ENCODE assay signal across 25 cellular contexts in the genomic region with DNA sequence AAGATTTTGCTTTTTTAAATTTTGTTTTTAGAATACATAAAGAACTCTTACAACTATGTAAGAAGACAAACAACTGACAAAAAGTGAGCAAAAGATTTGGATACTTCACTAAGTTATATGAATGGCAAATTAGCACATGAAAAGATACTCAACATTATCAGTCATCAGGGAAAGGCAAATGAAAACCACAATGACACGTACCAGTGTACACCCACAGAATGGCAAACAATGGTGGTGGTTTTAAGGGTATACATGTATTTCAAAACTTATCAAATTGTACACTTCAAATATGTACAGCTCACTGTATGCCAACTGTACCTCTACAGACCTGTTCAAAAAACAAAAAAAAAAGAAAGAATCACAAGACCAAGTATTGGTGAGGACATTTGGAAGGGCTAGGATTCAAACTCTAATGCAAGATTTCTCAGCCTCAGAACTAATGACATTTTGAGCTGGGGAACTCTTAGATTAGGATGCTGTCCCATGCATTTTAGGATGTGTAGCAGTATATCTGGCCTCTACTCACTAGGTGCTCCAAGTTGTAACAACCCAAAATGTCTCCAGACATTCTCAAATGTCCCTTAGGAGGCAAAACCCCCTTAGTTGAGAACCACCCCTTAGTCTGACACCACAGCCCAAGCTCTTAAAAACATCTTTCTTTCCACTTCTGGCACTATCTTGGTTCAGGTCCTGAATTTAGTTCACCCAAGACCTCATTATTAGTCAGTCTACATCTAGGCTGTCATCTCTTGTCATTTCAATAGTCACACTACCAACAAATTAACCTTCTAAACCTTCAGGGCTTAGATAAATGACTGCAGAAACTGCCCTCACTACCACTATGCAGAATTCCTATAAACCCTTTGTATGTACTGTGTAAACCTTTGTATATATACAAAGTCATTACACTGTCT. TPM values are rescaled to one million over a fixed set of nuclear protein-coding genes. Genes with fewer than 3 reads are reported as not detected.
DNase-seq lines count a peak whose midpoint lies in the region; ATAC-seq, FAIRE-seq and TF ChIP-seq lines count a peak whose summit lies in the region.
"Had no signal": no experiment of that assay in that cellular context is flagged by ENCODE, and none has a peak within 500 bp of the region (broad histone marks: within the 10 kb centered on the region; RNA-seq: fewer than 3 reads in every experiment).

No MANE protein-coding gene starts in this region.

- POLR2A ChIA-PET in K562 (lab: Yijun Ruan, JAX): no interaction called here

- H3K9ac ChIP-seq in K562 (ENCODE audit: insufficient read depth in 1 of 2, low read depth in 2 of 2, low read length in 2 of 2): no peak overlapping the region

- peaks cover 18 to 20% of the 10 kb centered on the region in 2 experiments; a peak in 4 of 5 replicates for H3K4me1 ChIP-seq in K562 (replicated peaks in 1 of 2; ENCODE audit: control insufficient read depth in 2 of 2, insufficient read depth in 2 of 2, low read length in 2 of 2)
- H3K4me1 ChIP-seq: prostate gland, vagina had no signal

- ATAC-seq in K562 (no peak), left cardiac atrium (no peak)
- ATAC-seq: body of pancreas, left ventricle myocardium superior, sciatic nerve had no signal

- no peaks in the 10 kb centered on the region; the same call in 1 of the 3 replicates for H3K36me3 ChIP-seq in K562 (ENCODE audit: control insufficient read depth, insufficient read depth, low read length)
- peaks cover 9% of the 10 kb centered on the region for H3K36me3 ChIP-seq in MG63
- H3K36me3 ChIP-seq: prostate gland, vagina had no signal

- WGBS in K562 (ENCODE audit: insufficient coverage, low coverage, missing lambda C conversion rate): 21% methylated on average over 1 of the region's 1 CpG

- no peak overlapping the region for H3K4me3 ChIP-seq in K562
- no peak overlapping the region for H3K4me3 ChIP-seq in MG63
- H3K4me3 ChIP-seq: body of pancreas, prostate gland, vagina had no signal

- TF ChIP-seq EP300 in K562 (IDR thresholded peaks at IDR 0.05; ENCODE audit: low read length): no peak

- BruUV-seq in K562 (replicated peaks; lab: Mats Ljungman, UMichigan): no TSS peak

- H3K79me2 ChIP-seq in K562 (ENCODE audit: control insufficient read depth, insufficient read depth, low read length): peaks cover 54% of the 10 kb centered on the region

- intact Hi-C loops in K562 (cut with micrococcal nuclease) (no loop called here), left cardiac atrium (cut with DNase I) (no loop called here)

- no peak for TF ChIP-seq RAD21 in K562 (CRISPR knock-in tag; conservative IDR thresholded peaks at IDR 0.05 in 1 of 2, IDR thresholded peaks at IDR 0.05 in 1 of 2)

- no peak overlapping the region for H3K27ac ChIP-seq in K562 (ENCODE audit: extremely low read depth, low read depth, low read length)
- H3K27ac ChIP-seq: body of pancreas, prostate gland, RWPE1, vagina had no signal

- H3K4me2 ChIP-seq in K562 (ENCODE audit: insufficient read depth, low read length): no peak overlapping the region

- no peak for TF ChIP-seq POLR2A in K562 (conservative IDR thresholded peaks at IDR 0.05)

- H3K9me1 ChIP-seq in K562 (ENCODE audit: control insufficient read depth, insufficient read depth, low read length): no peaks in the 10 kb centered on the region

- H2AFZ ChIP-seq in K562 (ENCODE audit: low read depth, low read length): no peak overlapping the region

- 0 out of 2 replicates have a peak, but pooled peaks cover 7% of the 10 kb centered on the region for H4K20me1 ChIP-seq in K562 (replicated peaks; ENCODE audit: control insufficient read depth, insufficient read depth, low read length)

- TF ChIP-seq CTCF in K562 (IDR thresholded peaks at IDR 0.05 in 2 of 3, conservative IDR thresholded peaks at IDR 0.05 in 1 of 3; ENCODE audit: insufficient read depth in 2 of 3, low read depth in 1 of 3, low read length in 3 of 3): no peak

- H3K27me3 ChIP-seq in K562 (ENCODE audit: control insufficient read depth in 2 of 2, insufficient read depth in 2 of 2, low read length in 2 of 2): no peaks in the 10 kb centered on the region
- H3K27me3 ChIP-seq in MG63: no peaks in the 10 kb centered on the region
- H3K27me3 ChIP-seq: body of pancreas, vagina had no signal

- peak; percentile 14 for DNase-seq in activated CD4-positive, alpha-beta T cell treated with anti-CD3 and anti-CD28 coated beads for 48 hours
- DNase-seq in activated CD4-positive, alpha-beta T cell treated with anti-CD3 and anti-CD28 coated beads, Interleukin-2, amount 50 U/mL, for 4 hours: no peak
- DNase-seq in stimulated activated CD4-positive, alpha-beta T cell treated with anti-CD3 and anti-CD28 coated beads, Interleukin-1b, Interleukin-23, amount 100 ng/mL, for 48 hours: peak; percentile 9
- no peak for DNase-seq in stimulated activated CD4-positive, alpha-beta T cell treated with anti-CD3 and anti-CD28 coated beads, Interleukin-4, amount 100 ng/mL, for 24 hours
- DNase-seq in K562 (ENCODE audit: extremely low read depth in 1 of 4, low spot score in 3 of 4) (no peak), MG63 (no peak), GM03348 (ENCODE audit: low spot score) (no peak), left cardiac atrium (no peak)
- DNase-seq: body of pancreas; DMS 273 treated with DMSO at 0.1 percent for 48 hours; GOT3; Kasumi-1; left ventricle myocardium superior; MV-4-11; naive B cell; NCI-H146; NCI-H446 treated with DMSO at 0.1 percent for 48 hours; stimulated activated CD4-positive, alpha-beta T cell treated with anti-CD3 and anti-CD28 coated beads, Interleukin-12 subunit alpha, Interleukin-12 subunit beta, amount 100 ng/mL, for 4 hours; stimulated activated CD4-positive, alpha-beta T cell treated with anti-CD3 and anti-CD28 coated beads, Interleukin-4, amount 100 ng/mL, for 4 hours; stimulated activated naive CD4-positive, alpha-beta T cell had no signal

- CTCF ChIA-PET in K562 (lab: Yijun Ruan, JAX; ENCODE audit: low intra/inter-chr PET ratio): interaction anchor here (0.6 kb wide), 1 partner anchor 14 kb away, joined by 3 read pairs; no protein-coding TSS in a partner anchor

- no peak for FAIRE-seq in K562 (lab: Jason Lieb, UNC)
- FAIRE-seq: islet of Langerhans had no signal

- H3K9me3 ChIP-seq in K562 (replicated peaks; ENCODE audit: control insufficient read depth, insufficient read depth, low read depth, low read length): no peaks in the 10 kb centered on the region
- no peaks in the 10 kb centered on the region; the same call in 1 of the 2 replicates for H3K9me3 ChIP-seq in MG63
- H3K9me3 ChIP-seq: body of pancreas, prostate gland, vagina had no signal

- in situ Hi-C loops in K562 (cut with MboI): no loop called here

TF ChIP-seq in K562, 482 proteins besides CTCF, POLR2A, EP300 and RAD21 (continues in another document):
- TF ChIP-seq EP400 (IDR thresholded peaks at IDR 0.05): 0 out of 2 replicates have a peak, but pooled peaks have one; percentile 19
- TF ChIP-seq HLTF (IDR thresholded peaks at IDR 0.05): peak; percentile 77; the same call in 1 of the 2 replicates
- 0 out of 2 replicates have a peak, but pooled peaks have one; percentile 20 for TF ChIP-seq SMARCA5 (IDR thresholded peaks at IDR 0.05)
- peak in 1 of 2 experiments; percentile 41; a peak in 2 of 4 replicates for TF ChIP-seq TRIM24 (IDR thresholded peaks at IDR 0.05)
- TF ChIP-seq TRIM28 (IDR thresholded peaks at IDR 0.05): peak; percentile 78
- peak; percentile 65 for TF ChIP-seq RBM25 (IDR thresholded peaks at IDR 0.05; ENCODE audit: low read depth, low read length, severe bottlenecking)
- no peak for TF ChIP-seq PTRF (tag; IDR thresholded peaks at IDR 0.05)

RNA-seq across cellular contexts. Expression of a gene that starts 9.7 kb away (rescaled TPM):
- total RNA-seq in K562 (2011; cell fraction: chromatin; rRNA removed; ENCODE audit: low replicate concordance): 53.4 and 125 TPM in 2 replicates
- 19.5 and 28.4 TPM in 2 replicates for total RNA-seq in K562 (2011; cell fraction: nucleolus; rRNA removed)
- 44.9 and 60.8 TPM in 2 replicates for total RNA-seq in K562 (2011; cell fraction: nucleoplasm; rRNA removed)
- 2.3 and 4.0 TPM in 2 replicates for total RNA-seq in K562 (2014; rRNA removed)
- total RNA-seq in K562 (2014; rRNA removed; fragmentation: Illumina TruSeq; extraction: Trizol): 9.7 and 11.4 TPM in 2 replicates
- total RNA-seq in K562 (2015; rRNA removed; fragmentation: Illumina TruSeq; extraction: Trizol): 6.2 and 7.0 TPM in 2 replicates
- 6.9 and 9.4 TPM in 2 replicates for total RNA-seq in K562 (2021)
- 12.4 and 15.0 TPM in 2 replicates for polyA plus RNA-seq in K562 (2011; rRNA removed)
- polyA plus RNA-seq in K562 (2011; cell fraction: cytosol; rRNA removed): 2.5 and 7.2 TPM in 2 replicates
- 11.3 and 18.1 TPM in 2 replicates for polyA plus RNA-seq in K562 (2011; cell fraction: nucleus; rRNA removed)
- polyA plus RNA-seq in K562 (2012): 2.0 and 2.8 TPM in 2 replicates
- polyA plus RNA-seq in K562 (2014; fragmentation: Illumina TruSeq; extraction: Trizol): 3.1 and 4.1 TPM in 2 replicates
- polyA plus RNA-seq in K562 (2014; fragmentation: Nextera tagmentation; extraction: Ambion mirVana): under 1 TPM; 0.70 to 0.84 TPM
- 4.2 TPM in 2 replicates for polyA plus RNA-seq in K562 (2014; rRNA removed)
- 26.3 and 39.0 TPM in 2 replicates for polyA minus RNA-seq in K562 (2011; rRNA and poly(A)+ RNA removed)
- 13.0 and 19.6 TPM in 2 replicates for polyA minus RNA-seq in K562 (2011; cell fraction: cytosol; rRNA and poly(A)+ RNA removed)
- 10.5 and 21.5 TPM in 2 replicates for polyA minus RNA-seq in K562 (2011; cell fraction: nucleus; rRNA and poly(A)+ RNA removed)
- 13.2 and 25.5 TPM in 2 replicates for total RNA-seq in MG63 (2014; rRNA removed; shearing (Covaris generic); ENCODE audit: low replicate concordance)
- total RNA-seq in left cardiac atrium: 1 to 10 TPM; 5.6 to 5.8 TPM

RNA-seq across cellular contexts. Expression of a gene that starts 55.9 kb away (rescaled TPM):
- total RNA-seq in K562 (2011; cell fraction: chromatin; rRNA removed; ENCODE audit: low replicate concordance): 6.8 and 18.2 TPM in 2 replicates
- total RNA-seq in K562 (2011; cell fraction: nucleolus; rRNA removed): 5.5 and 5.7 TPM in 2 replicates
- 11.7 and 18.9 TPM in 2 replicates for total RNA-seq in K562 (2011; cell fraction: nucleoplasm; rRNA removed)
- total RNA-seq in K562 (2014; rRNA removed): 18.8 and 23.1 TPM in 2 replicates
- total RNA-seq in K562 (2014; rRNA removed; fragmentation: Illumina TruSeq; extraction: Trizol): 41.0 and 48.5 TPM in 2 replicates
- 33.7 and 36.5 TPM in 2 replicates for total RNA-seq in K562 (2015; rRNA removed; fragmentation: Illumina TruSeq; extraction: Trizol)
- 41.5 and 44.8 TPM in 2 replicates for total RNA-seq in K562 (2021)
- 27.4 and 44.8 TPM in 2 replicates for polyA plus RNA-seq in K562 (2011; rRNA removed)
- 10.1 and 24.5 TPM in 2 replicates for polyA plus RNA-seq in K562 (2011; cell fraction: cytosol; rRNA removed)
- 5.7 and 10.9 TPM in 2 replicates for polyA plus RNA-seq in K562 (2011; cell fraction: nucleus; rRNA removed)
- 26.5 and 30.6 TPM in 2 replicates for polyA plus RNA-seq in K562 (2012)
- 36.0 and 40.9 TPM in 2 replicates for polyA plus RNA-seq in K562 (2014; fragmentation: Illumina TruSeq; extraction: Trizol)
- 10 to 100 TPM; 35.0 to 38.3 TPM for polyA plus RNA-seq in K562 (2014; fragmentation: Nextera tagmentation; extraction: Ambion mirVana)
- polyA plus RNA-seq in K562 (2014; rRNA removed): 25.4 and 30.0 TPM in 2 replicates
- polyA minus RNA-seq in K562 (2011; rRNA and poly(A)+ RNA removed): 37.4 and 46.7 TPM in 2 replicates
- polyA minus RNA-seq in K562 (2011; cell fraction: cytosol; rRNA and poly(A)+ RNA removed): 16.5 and 21.3 TPM in 2 replicates
- polyA minus RNA-seq in K562 (2011; cell fraction: nucleus; rRNA and poly(A)+ RNA removed): 3.4 and 8.1 TPM in 2 replicates
- total RNA-seq in MG63 (2014; rRNA removed; shearing (Covaris generic); ENCODE audit: low replicate concordance): 17.0 and 23.4 TPM in 2 replicates
- 10 to 100 TPM; 34.0 to 38.9 TPM for total RNA-seq in left cardiac atrium

Comparison
In these comparisons a context has a peak if more than half of its experiments do, and no peak if none do; other contexts are left out.
1. DNase-seq: peak in activated CD4-positive, alpha-beta T cell treated with anti-CD3 and anti-CD28 coated beads for 48 hours (single experiment) and stimulated activated CD4-positive, alpha-beta T cell treated with anti-CD3 and anti-CD28 coated beads, Interleukin-1b, Interleukin-23, amount 100 ng/mL, for 48 hours (single experiment); none in activated CD4-positive, alpha-beta T cell treated with anti-CD3 and anti-CD28 coated beads, Interleukin-2, amount 50 U/mL, for 4 hours (0 of 2), stimulated activated CD4-positive, alpha-beta T cell treated with anti-CD3 and anti-CD28 coated beads, Interleukin-4, amount 100 ng/mL, for 24 hours (single experiment), K562 (0 of 4), MG63 (single experiment), GM03348 (single experiment) and left cardiac atrium (single experiment).